In genomic region chr20:54267510-54268003, GRCh38 we compare ENCODE assay signal across 11 cellular contexts. TPM values are rescaled to one million over a fixed set of nuclear protein-coding genes. Genes with fewer than 3 reads are reported as not detected.
DNase-seq lines count a peak whose midpoint lies in the region; ATAC-seq and TF ChIP-seq lines count a peak whose summit lies in the region.
"Had no signal": no experiment of that assay in that cellular context is flagged by ENCODE, and none has a peak within 500 bp of the region (broad histone marks: within the 10 kb centered on the region; RNA-seq: fewer than 3 reads in every experiment).

No MANE protein-coding gene starts in this region.

- TF ChIP-seq CTCF in Calu3 (IDR thresholded peaks at IDR 0.05; ENCODE audit: unreplicated experiment): no peak
- TF ChIP-seq CTCF in mammary epithelial cell (conservative IDR thresholded peaks at IDR 0.05 in 1 of 2, IDR thresholded peaks at IDR 0.05 in 1 of 2; ENCODE audit: extremely low read depth in 1 of 2, insufficient read depth in 1 of 2, low read depth in 1 of 2, low read length in 2 of 2): no peak
- TF ChIP-seq CTCF in heart right ventricle (IDR thresholded peaks at IDR 0.05): no peak

- H3K27ac Mint-ChIP-seq in Calu3 (ENCODE audit: unreplicated experiment): peak overlapping the region; percentile 99
- H3K27ac Mint-ChIP-seq: nephron progenitor cell had no signal

- H4K20me1 ChIP-seq in mammary epithelial cell (ENCODE audit: insufficient read depth, low read length): no peaks in the 10 kb centered on the region

- H3K4me2 ChIP-seq in mammary epithelial cell (ENCODE audit: insufficient read depth, low read depth, low read length): no peak overlapping the region

- no peaks in the 10 kb centered on the region for H3K79me2 ChIP-seq in mammary epithelial cell (ENCODE audit: insufficient read depth, low read length)

- no peak overlapping the region for H3K4me3 ChIP-seq in mammary epithelial cell (replicated peaks in 1 of 3; ENCODE audit: insufficient read depth in 1 of 3, low read depth in 2 of 3, low read length in 3 of 3)
- H3K4me3 ChIP-seq in mesodermal cell (ENCODE audit: extremely low read depth, insufficient read depth, low read length, poor library complexity, severe bottlenecking): no peak overlapping the region
- no peak overlapping the region for H3K4me3 ChIP-seq in heart right ventricle
- H3K4me3 ChIP-seq: heart left ventricle, transverse colon had no signal

- peak overlapping the region; percentile 58 for H3K4me3 Mint-ChIP-seq in Calu3 (ENCODE audit: low read depth, unreplicated experiment)
- H3K4me3 Mint-ChIP-seq: nephron progenitor cell had no signal

- H3K27ac ChIP-seq in mammary epithelial cell (ENCODE audit: insufficient read depth, low read depth, low read length): no peak overlapping the region
- H3K27ac ChIP-seq in mesodermal cell (ENCODE audit: low read depth, low read length, severe bottlenecking): peak overlapping the region; percentile 61
- H3K27ac ChIP-seq in heart right ventricle: no peak overlapping the region
- H3K27ac ChIP-seq: heart left ventricle, transverse colon had no signal

- intact Hi-C loops in Calu3 (cut with micrococcal nuclease; ENCODE audit: unreplicated experiment) (loop anchor here (1.0 to 5.0 kb wide), 4 partner anchors 8 to 200 kb away; no protein-coding TSS in a partner anchor), mammary epithelial cell (cut with micrococcal nuclease) (no loop called here), heart right ventricle (cut with DNase I) (no loop called here)

- dilution Hi-C loops in mammary epithelial cell (cut with HindIII; ENCODE audit: low sequenced_read_pairs): no loop called here

- H2AFZ ChIP-seq in mammary epithelial cell (ENCODE audit: low read depth, low read length): no peak overlapping the region

- peaks cover 11% of the 10 kb centered on the region for H3K36me3 Mint-ChIP-seq in Calu3 (ENCODE audit: insufficient read depth, unreplicated experiment)

- in situ Hi-C loops in mammary epithelial cell (cut with MboI; ENCODE audit: low sequenced_read_pairs in 2 of 2): no loop called here

- no peak for ATAC-seq in heart right ventricle

- no peak overlapping the region for H3K9ac ChIP-seq in mammary epithelial cell (ENCODE audit: insufficient read depth, low read length)

- peaks cover 12% of the 10 kb centered on the region for H3K4me1 ChIP-seq in mammary epithelial cell (ENCODE audit: insufficient read depth, low read length)
- peaks cover 21% of the 10 kb centered on the region for H3K4me1 ChIP-seq in mesodermal cell (ENCODE audit: control insufficient read depth, insufficient read depth, low read length, poor library complexity, severe bottlenecking)
- no peaks in the 10 kb centered on the region for H3K4me1 ChIP-seq in heart right ventricle
- H3K4me1 ChIP-seq: heart left ventricle, transverse colon had no signal

- CTCF ChIA-PET in Calu3 (lab: Charles Lee): interaction anchor here (0.6 to 2.9 kb wide), 15 partner anchors 9 to 673 kb away, joined by 3 to 25 read pairs (median 3); partner anchors contain the start of gene PFDN4
- CTCF ChIA-PET in mammary epithelial cell (lab: Charles Lee; ENCODE audit: low non-redundant PET): no interaction called here

- BruUV-seq in Calu3 (replicated peaks; lab: Mats Ljungman, UMichigan) (no TSS peak), mammary epithelial cell (replicated peaks; lab: Mats Ljungman, UMichigan) (no TSS peak)

- H3K27me3 ChIP-seq in mammary epithelial cell (ENCODE audit: insufficient read depth, low read length) (no peaks in the 10 kb centered on the region), heart right ventricle (no peaks in the 10 kb centered on the region)
- H3K27me3 ChIP-seq: heart left ventricle, transverse colon had no signal

- H3K4me1 Mint-ChIP-seq in Calu3 (ENCODE audit: low read depth, unreplicated experiment): peaks cover 47% of the 10 kb centered on the region

- H3K9me3 ChIP-seq in mammary epithelial cell (replicated peaks; ENCODE audit: insufficient read depth, low read length) (no peaks in the 10 kb centered on the region), mesodermal cell (ENCODE audit: control insufficient read depth, low read length) (no peaks in the 10 kb centered on the region), heart right ventricle (no peaks in the 10 kb centered on the region)
- H3K9me3 ChIP-seq: heart left ventricle, transverse colon had no signal

- H3K27me3 Mint-ChIP-seq in Calu3 (ENCODE audit: unreplicated experiment): no peaks in the 10 kb centered on the region

- peak; percentile 88 for DNase-seq in Calu3
- peak; percentile 73 for DNase-seq in HuH-7.5 (ENCODE audit: low spot score)
- peak; percentile 61 for DNase-seq in mammary epithelial cell
- no peak for DNase-seq in heart right ventricle
- no peak for DNase-seq in DMS 273 treated with DMSO at 0.1 percent for 48 hours (lab: John Stamatoyannopoulos, UW)
- no peak for DNase-seq in T-helper 1 cell
- no peak for DNase-seq in NCI-H345 (lab: John Stamatoyannopoulos, UW)
- DNase-seq: heart left ventricle, nephron progenitor cell, transverse colon had no signal

- 2% methylated on average over 4 of the region's 4 CpGs for WGBS in mammary epithelial cell (ENCODE audit: low coverage, missing lambda C conversion rate)
- 46 to 55% methylated on average over 3 to 4 of the region's 4 CpGs for WGBS in mesodermal cell (ENCODE audit: insufficient coverage in 2 of 2), 2 experiments
- WGBS in heart right ventricle, 2 donors: 80 to 83% methylated on average over 4 of the region's 4 CpGs

- H3K9me3 Mint-ChIP-seq in Calu3 (ENCODE audit: low read depth, unreplicated experiment): no peaks in the 10 kb centered on the region
- H3K9me3 Mint-ChIP-seq: nephron progenitor cell had no signal

- H3K36me3 ChIP-seq in mammary epithelial cell (ENCODE audit: insufficient read depth, low read length) (no peaks in the 10 kb centered on the region), mesodermal cell (ENCODE audit: control insufficient read depth, insufficient read depth, low read length) (no peaks in the 10 kb centered on the region), heart right ventricle (no peaks in the 10 kb centered on the region)
- H3K36me3 ChIP-seq: heart left ventricle, transverse colon had no signal

RNA-seq across cellular contexts. Expression of gene PFDN4, which starts 59.7 kb away (rescaled TPM):
- 61.8 TPM in 2 replicates for total RNA-seq in Calu3 (2022)
- 10 to 100 TPM; 28.9 to 45.3 TPM for total RNA-seq in mammary epithelial cell
- polyA plus RNA-seq in mammary epithelial cell: 28.4 TPM
- polyA minus RNA-seq in mammary epithelial cell: 0.41 TPM
- 117 TPM for polyA plus RNA-seq in mesodermal cell (2013, experiment 1 of 2)
- polyA plus RNA-seq in mesodermal cell (2013, experiment 2 of 2): 176 TPM
- 10 to 100 TPM; 21.9 to 37.0 (median 28.2) TPM for total RNA-seq in heart right ventricle
- 10 to 100 TPM; 44.0 to 56.3 TPM for polyA plus RNA-seq in heart right ventricle

Comparison
In these comparisons a context has a peak if more than half of its experiments do, and no peak if none do; other contexts are left out.
1. DNase-seq: peak in Calu3 (single experiment), HuH-7.5 (single experiment) and mammary epithelial cell (single experiment); none in heart right ventricle (0 of 2), DMS 273 treated with DMSO at 0.1 percent for 48 hours (single experiment), T-helper 1 cell (0 of 5) and NCI-H345 (single experiment).